19 cellular contexts compared by ENCODE assay signal in the genomic region with DNA sequence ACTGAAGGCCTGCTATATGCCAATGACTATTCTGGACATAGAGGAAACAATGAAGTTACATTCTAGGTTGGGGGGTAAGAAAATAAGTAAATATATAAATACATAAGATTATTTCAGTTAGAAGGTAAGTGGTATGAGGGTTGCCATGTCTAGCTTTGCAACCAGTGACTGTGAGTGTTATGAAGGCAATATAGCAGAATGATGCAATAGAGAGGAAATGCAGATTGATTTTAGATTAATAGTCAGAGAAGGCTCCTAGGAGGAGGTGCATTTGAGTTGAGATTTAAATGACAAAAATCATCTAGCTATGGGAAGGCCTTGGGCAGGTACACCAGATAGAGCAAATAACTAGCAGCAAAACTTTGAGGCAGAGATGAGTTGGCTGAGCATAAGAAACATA.
DNase-seq lines count a peak whose midpoint lies in the region; ATAC-seq, FAIRE-seq and TF ChIP-seq lines count a peak whose summit lies in the region.
"Had no signal": no experiment of that assay in that cellular context is flagged by ENCODE, and none has a peak within 500 bp of the region (broad histone marks: within the 10 kb centered on the region; RNA-seq: fewer than 3 reads in every experiment).

No MANE protein-coding gene starts in this region.

- H3K4me1 Mint-ChIP-seq in glutamatergic neuron (ENCODE audit: low read depth, unreplicated experiment) = peaks cover 7% of the 10 kb centered on the region
- H3K4me1 Mint-ChIP-seq: CD14-positive monocyte; CD4-positive, alpha-beta memory T cell; IgD-negative memory B cell had no signal

- no peak for DNase-seq in HepG2 (ENCODE audit: low spot score)
- no peak for DNase-seq in right lobe of liver
- peak; percentile 27 for DNase-seq in NCI-H748 treated with DMSO at 0.1 percent for 48 hours (lab: John Stamatoyannopoulos, UW)
- DNase-seq in glutamatergic neuron = no peak
- no peak for DNase-seq in GM13976 (ENCODE audit: low spot score)
- DNase-seq in right cardiac atrium = no peak
- DNase-seq: 8988T; Calu3; CD4-positive, alpha-beta memory T cell; DMS79 treated with DMSO at 0.1 percent for 48 hours; GF-D8; GM23248; HFFc6 had no signal

- H3K27ac Mint-ChIP-seq in glutamatergic neuron (ENCODE audit: unreplicated experiment) = peak overlapping the region; percentile 4
- H3K27ac Mint-ChIP-seq: CD14-positive monocyte; CD4-positive, alpha-beta memory T cell; HFFc6; IgD-negative memory B cell had no signal

- H3K27me3 Mint-ChIP-seq in glutamatergic neuron (ENCODE audit: unreplicated experiment) = no peaks in the 10 kb centered on the region
- H3K27me3 Mint-ChIP-seq: CD4-positive, alpha-beta memory T cell; IgD-negative memory B cell had no signal

- no peak overlapping the region for H3K27ac ChIP-seq in HepG2 (ENCODE audit: extremely low read length, insufficient read depth, low read length)
- H3K27ac ChIP-seq in right lobe of liver = no peak overlapping the region
- H3K27ac ChIP-seq in right cardiac atrium (ENCODE audit: low read length) = no peak overlapping the region
- H3K27ac ChIP-seq: BLaER1, GM23248, HL-60 had no signal

- H3K4me3 ChIP-seq in HepG2 (replicated peaks in 1 of 3; ENCODE audit: insufficient read depth in 1 of 3, low read depth in 2 of 3, low read length in 3 of 3) (no peak overlapping the region), right lobe of liver (no peak overlapping the region), right cardiac atrium (ENCODE audit: low read length) (no peak overlapping the region)
- H3K4me3 ChIP-seq: BLaER1, GM23248 had no signal

- no peak for TF ChIP-seq POLR2A in HepG2 (IDR thresholded peaks at IDR 0.05; ENCODE audit: insufficient read depth in 1 of 2, low read depth in 2 of 2, low read length in 2 of 2)
- TF ChIP-seq POLR2A in right lobe of liver (IDR thresholded peaks at IDR 0.05) = no peak

- no peaks in the 10 kb centered on the region for H3K79me2 ChIP-seq in HepG2 (ENCODE audit: insufficient read depth, low read length)

- no peaks in the 10 kb centered on the region for H4K20me1 ChIP-seq in HepG2 (ENCODE audit: insufficient read depth, low read length)
- H4K20me1 ChIP-seq: BLaER1 had no signal

- TF ChIP-seq RAD21 in HepG2 (CRISPR knock-in tag; IDR thresholded peaks at IDR 0.05) = no peak

- TF ChIP-seq EP300 in HepG2 (IDR thresholded peaks at IDR 0.05; ENCODE audit: low read depth in 2 of 2, low read length in 2 of 2) (no peak), HepG2 (CRISPR knock-in tag; IDR thresholded peaks at IDR 0.05; ENCODE audit: borderline replicate concordance) (no peak)

- no TSS peak for BruUV-seq in HepG2 (replicated peaks; lab: Mats Ljungman, UMichigan)

- CTCF ChIA-PET in HepG2 (lab: Yijun Ruan, JAX; ENCODE audit: low intra/inter-chr PET ratio, low total read pairs) = no interaction called here

- no peak for FAIRE-seq in HepG2 (lab: Jason Lieb, UNC)

- POLR2A ChIA-PET in HepG2 (lab: Yijun Ruan, JAX) = no interaction called here

- H3K36me3 Mint-ChIP-seq in glutamatergic neuron (ENCODE audit: unreplicated experiment) = no peaks in the 10 kb centered on the region
- H3K36me3 Mint-ChIP-seq: CD14-positive monocyte; CD4-positive, alpha-beta memory T cell; IgD-negative memory B cell had no signal

- H3K9me3 Mint-ChIP-seq in glutamatergic neuron (ENCODE audit: unreplicated experiment) = no peaks in the 10 kb centered on the region

- H3K27me3 ChIP-seq in HepG2 (ENCODE audit: control insufficient read depth in 1 of 2, insufficient read depth in 2 of 2, low read length in 2 of 2) (no peaks in the 10 kb centered on the region), right lobe of liver (no peaks in the 10 kb centered on the region), right cardiac atrium (ENCODE audit: control insufficient read depth, insufficient read depth) (no peaks in the 10 kb centered on the region)
- H3K27me3 ChIP-seq: BLaER1 had no signal

- no peaks in the 10 kb centered on the region for H3K9me3 ChIP-seq in HepG2 (ENCODE audit: low read length)
- H3K9me3 ChIP-seq in right lobe of liver = no peaks in the 10 kb centered on the region
- no peaks in the 10 kb centered on the region for H3K9me3 ChIP-seq in right cardiac atrium (ENCODE audit: control insufficient read depth, low read length)
- H3K9me3 ChIP-seq: BLaER1 had no signal

- no peak overlapping the region for H2AFZ ChIP-seq in HepG2 (ENCODE audit: low read length)
- H2AFZ ChIP-seq: GM23248 had no signal

- H3K4me2 ChIP-seq in HepG2 (ENCODE audit: low read depth, low read length) = no peak overlapping the region
- H3K4me2 ChIP-seq: BLaER1 had no signal

- intact Hi-C loops in HepG2 (cut with micrococcal nuclease; ENCODE audit: unreplicated experiment) (no loop called here), right lobe of liver (cut with DNase I) (no loop called here), right cardiac atrium (cut with DNase I) (no loop called here)

- H3K4me3 Mint-ChIP-seq in glutamatergic neuron (ENCODE audit: unreplicated experiment) = no peak overlapping the region
- H3K4me3 Mint-ChIP-seq: CD14-positive monocyte; CD4-positive, alpha-beta memory T cell; HFFc6; IgD-negative memory B cell had no signal

- H3K4me1 ChIP-seq in HepG2 (ENCODE audit: insufficient read depth, low read length) (no peaks in the 10 kb centered on the region), right lobe of liver (no peaks in the 10 kb centered on the region), right cardiac atrium (ENCODE audit: control insufficient read depth, insufficient read depth, low read length) (no peaks in the 10 kb centered on the region)
- H3K4me1 ChIP-seq: BLaER1 had no signal

- TF ChIP-seq CTCF in HepG2 (CRISPR knock-in tag; IDR thresholded peaks at IDR 0.05) = no peak
- TF ChIP-seq CTCF in right lobe of liver (IDR thresholded peaks at IDR 0.05) = no peak
- TF ChIP-seq CTCF in glutamatergic neuron (IDR thresholded peaks at IDR 0.05; ENCODE audit: partially characterized antibody, unreplicated experiment) = no peak
- TF ChIP-seq CTCF in GM13976 (IDR thresholded peaks at IDR 0.05; ENCODE audit: borderline replicate concordance, control extremely low read depth, extremely low read depth, insufficient read depth, missing control alignments) = no peak

- H3K9ac ChIP-seq in HepG2 (ENCODE audit: insufficient read depth, low read depth, low read length) = no peak overlapping the region
- H3K9ac ChIP-seq: BLaER1, GM23248 had no signal

- ATAC-seq in HepG2 = no peak
- ATAC-seq in right lobe of liver = no peak
- ATAC-seq in GM21529 (IDR thresholded peaks at IDR 0.05; ENCODE audit: unreplicated experiment) = no peak
- no peak for ATAC-seq in right cardiac atrium
- ATAC-seq: HCT116 had no signal

- no peaks in the 10 kb centered on the region for H3K36me3 ChIP-seq in HepG2 (replicated peaks in 1 of 2; ENCODE audit: control insufficient read depth in 1 of 2, insufficient read depth in 2 of 2, low read length in 2 of 2)
- no peaks in the 10 kb centered on the region for H3K36me3 ChIP-seq in right lobe of liver
- H3K36me3 ChIP-seq: BLaER1 had no signal

- in situ Hi-C loops in HepG2 (cut with HindIII; ENCODE audit: extremely low pct_ligation_motif_present, low pct_unique_long_range_greater_than_20kb) = no loop called here
- in situ Hi-C loops in GM13976 (cut with MboI; ENCODE audit: low sequenced_read_pairs, unreplicated experiment) = no loop called here

TF ChIP-seq in HepG2, 621 proteins besides CTCF, POLR2A, EP300 and RAD21:
- no peak for TF ChIP-seq ZNF546 (CRISPR knock-in tag; conservative IDR thresholded peaks at IDR 0.05)
- TF ChIP-seq ZNF343 (CRISPR knock-in tag; IDR thresholded peaks at IDR 0.05) = no peak
- peak; percentile 2; the same call in 1 of the 2 replicates for TF ChIP-seq CEBPB (IDR thresholded peaks at IDR 0.05; ENCODE audit: borderline replicate concordance, low read depth, low read length)
- TF ChIP-seq PCBP2 (optimal IDR thresholded peaks at IDR 0.05; ENCODE audit: low read depth, low read length, poor library complexity, severe bottlenecking) = no peak
- TF ChIP-seq, protein P1, sequence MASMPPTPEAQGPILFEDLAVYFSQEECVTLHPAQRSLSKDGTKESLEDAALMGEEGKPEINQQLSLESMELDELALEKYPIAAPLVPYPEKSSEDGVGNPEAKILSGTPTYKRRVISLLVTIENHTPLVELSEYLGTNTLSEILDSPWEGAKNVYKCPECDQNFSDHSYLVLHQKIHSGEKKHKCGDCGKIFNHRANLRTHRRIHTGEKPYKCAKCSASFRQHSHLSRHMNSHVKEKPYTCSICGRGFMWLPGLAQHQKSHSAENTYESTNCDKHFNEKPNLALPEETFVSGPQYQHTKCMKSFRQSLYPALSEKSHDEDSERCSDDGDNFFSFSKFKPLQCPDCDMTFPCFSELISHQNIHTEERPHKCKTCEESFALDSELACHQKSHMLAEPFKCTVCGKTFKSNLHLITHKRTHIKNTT (CRISPR knock-in tag; IDR thresholded peaks at IDR 0.05) = no peak
- TF ChIP-seq, protein P2, sequence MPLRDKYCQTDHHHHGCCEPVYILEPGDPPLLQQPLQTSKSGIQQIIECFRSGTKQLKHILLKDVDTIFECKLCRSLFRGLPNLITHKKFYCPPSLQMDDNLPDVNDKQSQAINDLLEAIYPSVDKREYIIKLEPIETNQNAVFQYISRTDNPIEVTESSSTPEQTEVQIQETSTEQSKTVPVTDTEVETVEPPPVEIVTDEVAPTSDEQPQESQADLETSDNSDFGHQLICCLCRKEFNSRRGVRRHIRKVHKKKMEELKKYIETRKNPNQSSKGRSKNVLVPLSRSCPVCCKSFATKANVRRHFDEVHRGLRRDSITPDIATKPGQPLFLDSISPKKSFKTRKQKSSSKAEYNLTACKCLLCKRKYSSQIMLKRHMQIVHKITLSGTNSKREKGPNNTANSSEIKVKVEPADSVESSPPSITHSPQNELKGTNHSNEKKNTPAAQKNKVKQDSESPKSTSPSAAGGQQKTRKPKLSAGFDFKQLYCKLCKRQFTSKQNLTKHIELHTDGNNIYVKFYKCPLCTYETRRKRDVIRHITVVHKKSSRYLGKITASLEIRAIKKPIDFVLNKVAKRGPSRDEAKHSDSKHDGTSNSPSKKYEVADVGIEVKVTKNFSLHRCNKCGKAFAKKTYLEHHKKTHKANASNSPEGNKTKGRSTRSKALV (CRISPR knock-in tag; IDR thresholded peaks at IDR 0.05) = no peak
TF ChIP-seq in HepG2: peak in this region for 1.
